Comparison of ENCODE assay signal across 9 cellular contexts in genomic region chr12:11729008-11729407, GRCh38.
DNase-seq lines count a peak whose midpoint lies in the region; ATAC-seq and TF ChIP-seq lines count a peak whose summit lies in the region.
"Had no signal": no experiment of that assay in that cellular context is flagged by ENCODE, and none has a peak within 500 bp of the region (broad histone marks: within the 10 kb centered on the region; RNA-seq: fewer than 3 reads in every experiment).

No MANE protein-coding gene starts in this region.

- TF ChIP-seq CTCF in HL-60 (IDR thresholded peaks at IDR 0.05; ENCODE audit: insufficient read depth, low read length) = no peak
- no peak for TF ChIP-seq CTCF in nephron progenitor cell (IDR thresholded peaks at IDR 0.05)
- no peak for TF ChIP-seq CTCF in glutamatergic neuron (IDR thresholded peaks at IDR 0.05; ENCODE audit: partially characterized antibody, unreplicated experiment)

- H3K4me1 Mint-ChIP-seq in activated naive CD8-positive, alpha-beta T cell treated with anti-CD3 and anti-CD28 coated beads, Interleukin-2, amount 50 U/mL, for 24 hours = peaks cover 88% of the 10 kb centered on the region
- H3K4me1 Mint-ChIP-seq in nephron progenitor cell (peaks cover 46% of the 10 kb centered on the region), glutamatergic neuron (ENCODE audit: low read depth, unreplicated experiment) (no peaks in the 10 kb centered on the region)

- H3K27ac Mint-ChIP-seq in activated naive CD8-positive, alpha-beta T cell treated with anti-CD3 and anti-CD28 coated beads, Interleukin-2, amount 50 U/mL, for 24 hours = peak overlapping the region; percentile 30
- peak overlapping the region; percentile 24 for H3K27ac Mint-ChIP-seq in nephron progenitor cell
- H3K27ac Mint-ChIP-seq in glutamatergic neuron (ENCODE audit: unreplicated experiment) = no peak overlapping the region

- H3K4me3 ChIP-seq in HL-60 (replicated peaks; ENCODE audit: insufficient read depth, low read length) = no peak overlapping the region

- ATAC-seq in activated naive CD8-positive, alpha-beta T cell treated with anti-CD3 and anti-CD28 coated beads, Interleukin-2, amount 50 U/mL, for 24 hours = no peak

- H3K4me3 Mint-ChIP-seq in activated naive CD8-positive, alpha-beta T cell treated with anti-CD3 and anti-CD28 coated beads, Interleukin-2, amount 50 U/mL, for 24 hours = no peak overlapping the region
- H3K4me3 Mint-ChIP-seq in nephron progenitor cell (no peak overlapping the region), glutamatergic neuron (ENCODE audit: unreplicated experiment) (no peak overlapping the region)
- H3K4me3 Mint-ChIP-seq: H9 had no signal

- no peaks in the 10 kb centered on the region for H3K27me3 ChIP-seq in HL-60 (ENCODE audit: insufficient read depth, poor library complexity, severe bottlenecking)

- DNase-seq in DMS79 (lab: John Stamatoyannopoulos, UW) = peak; percentile 90
- DNase-seq in HL-60 (ENCODE audit: low read depth in 1 of 2, low spot score in 1 of 2) = no peak
- DNase-seq in activated naive CD8-positive, alpha-beta T cell treated with anti-CD3 and anti-CD28 coated beads, Interleukin-2, amount 50 U/mL, for 24 hours = no peak
- DNase-seq in nephron progenitor cell = no peak
- DNase-seq in glutamatergic neuron = no peak
- no peak for DNase-seq in stimulated activated CD4-positive, alpha-beta T cell treated with anti-CD3 and anti-CD28 coated beads, Interleukin-2, amount 100 ng/mL, for 24 hours
- DNase-seq in NCI-H446 (lab: John Stamatoyannopoulos, UW) = no peak
- no peak for DNase-seq in activated CD8-positive, alpha-beta memory T cell treated with anti-CD3 and anti-CD28 coated beads, Interleukin-2, amount 50 U/mL, for 48 hours
- DNase-seq: H9 had no signal

- peaks cover 5% of the 10 kb centered on the region for H3K9me3 Mint-ChIP-seq in activated naive CD8-positive, alpha-beta T cell treated with anti-CD3 and anti-CD28 coated beads, Interleukin-2, amount 50 U/mL, for 24 hours
- no peaks in the 10 kb centered on the region for H3K9me3 Mint-ChIP-seq in nephron progenitor cell
- H3K9me3 Mint-ChIP-seq in glutamatergic neuron (ENCODE audit: unreplicated experiment) = no peaks in the 10 kb centered on the region
- H3K9me3 Mint-ChIP-seq: H9 had no signal

- no peaks in the 10 kb centered on the region for H3K27me3 Mint-ChIP-seq in activated naive CD8-positive, alpha-beta T cell treated with anti-CD3 and anti-CD28 coated beads, Interleukin-2, amount 50 U/mL, for 24 hours
- no peaks in the 10 kb centered on the region for H3K27me3 Mint-ChIP-seq in nephron progenitor cell (ENCODE audit: low read depth, poor library complexity)
- no peaks in the 10 kb centered on the region for H3K27me3 Mint-ChIP-seq in glutamatergic neuron (ENCODE audit: unreplicated experiment)

- peak overlapping the region; percentile 48 for H3K27ac ChIP-seq in HL-60 (replicated peaks)

- peaks cover 13% of the 10 kb centered on the region for H3K36me3 Mint-ChIP-seq in activated naive CD8-positive, alpha-beta T cell treated with anti-CD3 and anti-CD28 coated beads, Interleukin-2, amount 50 U/mL, for 24 hours (ENCODE audit: low read depth)
- no peaks in the 10 kb centered on the region for H3K36me3 Mint-ChIP-seq in nephron progenitor cell (ENCODE audit: low read depth)
- no peaks in the 10 kb centered on the region for H3K36me3 Mint-ChIP-seq in glutamatergic neuron (ENCODE audit: unreplicated experiment)
